ENCODE assay signal across 1 cellular context in genomic region chr2:118048396-118048795, GRCh38.
TF ChIP-seq lines count a peak whose summit lies in the region.

No MANE protein-coding gene starts in this region.

TF ChIP-seq in WTC11, 78 proteins besides CTCF, POLR2A, EP300 and RAD21:
- TF ChIP-seq ZMAT4 (CRISPR knock-in tag; IDR thresholded peaks at IDR 0.05): no peak
- no peak for TF ChIP-seq ZNF423 (CRISPR knock-in tag; IDR thresholded peaks at IDR 0.05)
- no peak for TF ChIP-seq ZNF232 (CRISPR knock-in tag; IDR thresholded peaks at IDR 0.05)
- no peak for TF ChIP-seq E2F5 (CRISPR knock-in tag; IDR thresholded peaks at IDR 0.05)
- no peak for TF ChIP-seq ZSCAN18 (CRISPR knock-in tag; IDR thresholded peaks at IDR 0.05)
- TF ChIP-seq USF2 (CRISPR knock-in tag; IDR thresholded peaks at IDR 0.05): no peak
- TF ChIP-seq ATF2 (CRISPR knock-in tag; IDR thresholded peaks at IDR 0.05; ENCODE audit: borderline replicate concordance, low read depth): no peak
- no peak for TF ChIP-seq JAZF1 (CRISPR knock-in tag; IDR thresholded peaks at IDR 0.05)
- no peak for TF ChIP-seq ATF6 (CRISPR knock-in tag; IDR thresholded peaks at IDR 0.05)
- no peak for TF ChIP-seq ZNF281 (CRISPR knock-in tag; IDR thresholded peaks at IDR 0.05)
